8 cellular contexts compared by ENCODE assay signal in the genomic region with DNA sequence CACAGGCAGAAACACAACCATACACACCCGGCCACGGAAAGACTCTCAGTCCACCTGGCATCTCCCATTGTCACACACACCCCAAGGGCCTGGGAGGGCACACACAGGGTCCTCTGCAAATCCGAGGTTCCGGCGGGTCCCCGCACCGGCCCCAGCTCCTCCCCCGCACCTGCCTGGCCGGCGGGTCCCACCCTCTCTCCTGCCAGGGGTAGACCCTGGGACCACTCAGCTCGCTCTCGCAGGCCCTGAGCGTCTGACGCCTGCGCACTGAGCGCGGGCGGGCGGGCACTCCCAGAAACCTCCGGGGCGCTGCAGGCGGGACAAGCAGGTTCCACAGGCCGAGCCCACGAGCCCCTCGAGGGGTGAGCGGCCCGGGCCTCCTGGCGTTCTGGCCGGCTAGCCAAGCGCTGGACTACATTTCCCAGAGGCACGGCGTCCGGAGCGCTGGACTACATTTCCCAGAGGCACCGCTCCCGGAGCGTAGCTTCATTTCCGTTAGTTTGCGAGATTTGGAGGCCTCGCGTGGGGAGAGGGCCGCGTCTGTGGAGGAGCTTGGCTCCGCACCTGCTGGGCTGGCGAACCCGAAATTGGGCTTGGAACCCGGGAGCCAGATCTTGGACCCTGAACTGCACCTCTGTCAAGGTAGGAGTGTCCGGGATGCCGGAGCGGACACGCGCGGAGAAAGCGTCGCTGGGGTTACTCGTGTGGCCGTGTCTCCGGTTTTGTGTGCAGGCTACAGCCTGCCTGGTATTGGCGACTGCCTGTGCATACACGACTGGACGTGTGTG.
DNase-seq lines count a peak whose midpoint lies in the region; ATAC-seq and TF ChIP-seq lines count a peak whose summit lies in the region.

Gene ZNF420 (plus strand): TSS at position 505 of the 788 bp plus-strand sequence. CDS start 10,686 bp downstream, outside the sequence.

- peaks cover 11% of the 10 kb centered on the region for H3K4me1 ChIP-seq in OCI-LY3 (ENCODE audit: low read length)

- no peaks in the 10 kb centered on the region for H3K27me3 ChIP-seq in OCI-LY3 (ENCODE audit: low read depth, low read length)

- peak; percentile 97 for DNase-seq in D341Med (ENCODE audit: low spot score)
- DNase-seq in HuH-7 (ENCODE audit: low spot score) = peak; percentile 76
- peak; percentile 71 for DNase-seq in activated T-cell treated with anti-CD3 and anti-CD28 coated beads for 1 hour (ENCODE audit: low read depth)
- DNase-seq in epidermal melanocyte (ENCODE audit: insufficient read length, low spot score) = peak; percentile 61
- DNase-seq in midbrain (lab: John Stamatoyannopoulos, UW) = peak; percentile 97
- peak; percentile 85 to 86 for DNase-seq in stimulated activated CD8-positive, alpha-beta memory T cell treated with anti-CD3 and anti-CD28 coated beads, Interleukin-15, amount 100 ng/mL, for 48 hours (ENCODE audit: low read depth in 2 of 2)

- H3K4me3 ChIP-seq in OCI-LY3 (ENCODE audit: low read length) = peak within 1 kb of the TSS; percentile 80

- no peak for TF ChIP-seq CTCF in OCI-LY3 (IDR thresholded peaks at IDR 0.05; ENCODE audit: low read depth, low read length)

- H3K9me3 ChIP-seq in OCI-LY3 (ENCODE audit: insufficient read depth, low read length) = peaks cover 18% of the 10 kb centered on the region

- peak; percentile 90 for ATAC-seq in GM21447 (IDR thresholded peaks at IDR 0.05; ENCODE audit: unreplicated experiment)

- peak within 1 kb of the TSS; percentile 92 for H3K4me2 ChIP-seq in OCI-LY3 (ENCODE audit: low read length)

- H2AFZ ChIP-seq in OCI-LY3 (ENCODE audit: low read depth, low read length) = peak within 1 kb of the TSS; percentile 74

- peaks cover 26% of the 10 kb centered on the region for H3K36me3 ChIP-seq in OCI-LY3 (replicated peaks; ENCODE audit: low read depth, low read length)

- peak within 1 kb of the TSS; percentile 51 for H3K27ac ChIP-seq in OCI-LY3 (ENCODE audit: low read length)

- no peaks in the 10 kb centered on the region for H4K20me1 ChIP-seq in OCI-LY3 (ENCODE audit: insufficient read depth, low read length)

- peaks cover 56% of the 10 kb centered on the region for H3K79me2 ChIP-seq in OCI-LY3 (ENCODE audit: low read length)

- H3K9ac ChIP-seq in OCI-LY3 (ENCODE audit: low read length) = peak within 1 kb of the TSS; percentile 80

Comparison
In these comparisons a context has a peak if more than half of its experiments do, and no peak if none do; other contexts are left out.
1. Peak in every context shown above with its lines: DNase-seq, ATAC-seq, H3K4me3 ChIP-seq and H3K27ac ChIP-seq.